In the genomic region with DNA sequence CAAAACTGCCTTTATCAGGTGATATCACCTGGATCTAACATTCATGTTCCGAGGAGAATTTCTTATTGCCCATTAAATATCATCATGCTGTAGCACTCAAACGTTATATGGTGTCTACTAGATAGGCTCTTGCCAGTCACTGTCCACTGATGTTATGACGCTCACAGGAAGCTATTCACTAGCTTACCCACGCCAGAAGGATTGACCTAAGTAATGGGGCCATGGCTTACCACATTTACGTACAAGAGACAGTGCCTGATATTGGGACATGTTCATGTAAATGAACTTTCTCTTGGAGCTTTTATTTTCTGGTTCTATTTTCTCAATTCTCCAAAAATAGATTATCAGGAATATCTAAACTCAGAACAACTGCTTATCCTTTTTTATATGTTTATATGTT, we compare ENCODE assay signal across 26 cellular contexts.
"Had no signal": no experiment of that assay in that cellular context is flagged by ENCODE, and none has a peak within 500 bp of the region (broad histone marks: within the 10 kb centered on the region; RNA-seq: fewer than 3 reads in every experiment).

No MANE protein-coding gene starts in this region.

- H3K27me3 Mint-ChIP-seq: activated B cell treated with CpG ODN at 0.5 μM for 24 hours; activated CD4-positive, alpha-beta T cell treated with anti-CD3 and anti-CD28 coated beads for 36 hours; activated naive CD8-positive, alpha-beta T cell; activated T-cell treated with anti-CD3 and anti-CD28 coated beads, Interleukin-2, amount 50 U/mL, for 24 hours; memory B cell; T-helper 17 cell had no signal

- H3K9me3 Mint-ChIP-seq: activated T-cell treated with anti-CD3 and anti-CD28 coated beads, Interleukin-2, amount 50 U/mL, for 24 hours; activated T-helper 2 cell treated with anti-CD3 and anti-CD28 coated beads, Interferon-gamma antibody, Interleukin-2, Interleukin-4, amounts not matched to agents 10 μg/mL and 5 μg/mL and 100 μg/mL, durations not matched to agents 14 hours and 24 hours and 36 hours; nephron progenitor cell had no signal

- H3K36me3 ChIP-seq: adrenal gland, gastrocnemius medialis, right lobe of liver, tibial nerve had no signal

- H3K4me3 Mint-ChIP-seq: activated B cell treated with CpG ODN at 0.5 μM for 24 hours; activated CD4-positive, alpha-beta T cell treated with anti-CD3 and anti-CD28 coated beads for 36 hours; activated naive CD8-positive, alpha-beta T cell; activated T-cell treated with anti-CD3 and anti-CD28 coated beads, Interleukin-2, amount 50 U/mL, for 24 hours; memory B cell; nephron progenitor cell; T-helper 17 cell had no signal

- H3K4me3 ChIP-seq: adrenal gland, gastrocnemius medialis, right lobe of liver, tibial nerve had no signal

- H3K27ac Mint-ChIP-seq: activated B cell treated with CpG ODN at 0.5 μM for 24 hours; activated CD4-positive, alpha-beta T cell treated with anti-CD3 and anti-CD28 coated beads for 36 hours; activated naive CD8-positive, alpha-beta T cell; activated T-cell treated with anti-CD3 and anti-CD28 coated beads, Interleukin-2, amount 50 U/mL, for 24 hours; activated T-helper 2 cell treated with anti-CD3 and anti-CD28 coated beads, Interferon-gamma antibody, Interleukin-2, Interleukin-4, amounts not matched to agents 10 μg/mL and 5 μg/mL and 100 μg/mL, durations not matched to agents 14 hours and 24 hours and 36 hours; memory B cell; nephron progenitor cell; T-helper 17 cell had no signal

- DNase-seq: activated B cell treated with CpG ODN at 0.5 μM for 24 hours; activated CD4-positive, alpha-beta T cell treated with anti-CD3 and anti-CD28 coated beads for 36 hours; activated CD4-positive, alpha-beta T cell treated with anti-CD3 and anti-CD28 coated beads, Interleukin-2, amount 50 U/mL, for 4 hours; activated CD8-positive, alpha-beta memory T cell treated with anti-CD3 and anti-CD28 coated beads for 24 hours; activated CD8-positive, alpha-beta memory T cell treated with anti-CD3 and anti-CD28 coated beads, Interleukin-2, amount 50 U/mL, for 4 hours; activated naive CD4-positive, alpha-beta T cell; activated T-cell treated with anti-CD3 and anti-CD28 coated beads, Interleukin-2, amount 50 U/mL, for 24 hours; cerebellar nuclear complex; gastrocnemius medialis; head of caudate nucleus; hypothalamus; nephron progenitor cell; nucleus accumbens; posterior cingulate gyrus; right lobe of liver; stimulated activated CD4-positive, alpha-beta T cell treated with anti-CD3 and anti-CD28 coated beads, Interleukin-4, amount 100 ng/mL, for 24 hours; stimulated activated naive CD8-positive, alpha-beta T cell treated with anti-CD3 and anti-CD28 coated beads, Interleukin-15, Interleukin-2, amounts not matched to agents 100 U/mL and 50 U/mL, for 24 hours; substantia nigra; SW 1271; T-helper 17 cell had no signal

- H3K9me3 ChIP-seq: adrenal gland, gastrocnemius medialis, right lobe of liver, tibial nerve had no signal

- ATAC-seq: activated CD4-positive, alpha-beta T cell treated with anti-CD3 and anti-CD28 coated beads for 36 hours; gastrocnemius medialis; right lobe of liver; stimulated activated naive CD8-positive, alpha-beta T cell treated with anti-CD3 and anti-CD28 coated beads, Interleukin-15, Interleukin-2, amounts not matched to agents 100 U/mL and 50 U/mL, for 24 hours; T-helper 17 cell had no signal

- FAIRE-seq: islet of Langerhans had no signal

- H3K4me1 Mint-ChIP-seq: activated B cell treated with CpG ODN at 0.5 μM for 24 hours; activated CD4-positive, alpha-beta T cell treated with anti-CD3 and anti-CD28 coated beads for 36 hours; memory B cell; nephron progenitor cell; T-helper 17 cell had no signal

- H3K4me1 ChIP-seq: adrenal gland, gastrocnemius medialis, right lobe of liver had no signal

- H3K27me3 ChIP-seq: adrenal gland, gastrocnemius medialis, right lobe of liver, tibial nerve had no signal

- H3K36me3 Mint-ChIP-seq: activated naive CD8-positive, alpha-beta T cell; memory B cell had no signal

- H3K27ac ChIP-seq: gastrocnemius medialis, right lobe of liver had no signal
